ENCODE assay signal across 15 cellular contexts in the genomic region with DNA sequence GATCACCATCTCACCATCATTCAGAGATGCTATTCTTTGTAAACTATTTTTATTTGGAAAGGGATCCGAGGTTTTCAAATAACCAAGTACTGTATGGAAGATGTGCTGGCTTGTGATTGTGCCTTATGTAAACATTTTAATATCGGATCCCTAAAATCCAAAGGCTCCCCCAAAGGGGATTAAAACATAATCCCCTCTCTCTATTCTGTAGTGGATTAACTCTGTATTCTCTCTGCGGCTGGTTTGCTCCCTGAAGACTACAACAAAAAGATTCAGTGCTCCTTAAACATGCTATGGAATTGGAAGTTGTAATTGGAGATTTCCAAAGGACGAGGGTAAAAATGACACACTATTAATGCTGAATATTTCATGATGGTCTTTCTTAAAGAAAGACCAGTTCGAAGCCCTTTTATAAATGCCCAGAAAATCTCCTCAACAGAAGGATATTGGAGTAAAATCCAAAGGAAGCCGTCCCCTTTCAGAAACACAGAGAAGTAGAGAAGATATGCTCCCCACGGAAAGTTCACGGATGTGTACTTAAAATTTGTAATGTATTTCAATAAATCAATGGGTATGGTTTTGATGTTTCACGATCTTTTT. TPM values are rescaled to one million over a fixed set of nuclear protein-coding genes. Genes with fewer than 3 reads are reported as not detected.
DNase-seq lines count a peak whose midpoint lies in the region; ATAC-seq and TF ChIP-seq lines count a peak whose summit lies in the region.
"Had no signal": no experiment of that assay in that cellular context is flagged by ENCODE, and none has a peak within 500 bp of the region (broad histone marks: within the 10 kb centered on the region; RNA-seq: fewer than 3 reads in every experiment).

No MANE protein-coding gene starts in this region.

- peak overlapping the region; percentile 82 for H3K4me2 ChIP-seq in SK-N-SH

- peaks cover 47% of the 10 kb centered on the region for H3F3A ChIP-seq in SK-N-SH (replicated peaks; ENCODE audit: insufficient read depth)

- no TSS peak for BruUV-seq in Caco-2 (replicated peaks; lab: Mats Ljungman, UMichigan)

- H3K9me3 Mint-ChIP-seq in nephron, result no peaks in the 10 kb centered on the region
- no peaks in the 10 kb centered on the region for H3K9me3 Mint-ChIP-seq in Caco-2 (ENCODE audit: unreplicated experiment)
- H3K9me3 Mint-ChIP-seq: activated CD4-positive, alpha-beta memory T cell treated with anti-CD3 and anti-CD28 coated beads, Interleukin-2, amount 10 ng/mL, durations not matched to agents 7 days and 5 days; activated T-helper 2 cell treated with anti-CD3 and anti-CD28 coated beads, Interferon-gamma antibody, Interleukin-2, Interleukin-4, amounts not matched to agents 10 μg/mL and 5 μg/mL and 100 μg/mL, durations not matched to agents 14 hours and 24 hours and 36 hours had no signal

- H3K4me3 Mint-ChIP-seq in nephron (peak overlapping the region; percentile 75 to 80 (median 79)), Caco-2 (ENCODE audit: unreplicated experiment) (no peak overlapping the region)

- peaks cover 64% of the 10 kb centered on the region for H3K79me2 ChIP-seq in SK-N-SH (ENCODE audit: insufficient read depth)

- H2AFZ ChIP-seq in SK-N-SH (ENCODE audit: low read depth), result peak overlapping the region; percentile 66

- H3K36me3 Mint-ChIP-seq in nephron (ENCODE audit: low read depth) (no peaks in the 10 kb centered on the region), Caco-2 (ENCODE audit: insufficient read depth, unreplicated experiment) (no peaks in the 10 kb centered on the region)

- H3K9me2 ChIP-seq in SK-N-SH, result no peaks in the 10 kb centered on the region

- intact Hi-C loops in Caco-2 (cut with micrococcal nuclease; ENCODE audit: unreplicated experiment), result no loop called here

- peak overlapping the region; percentile 89 for H3K9ac ChIP-seq in SK-N-SH

- H3K27ac Mint-ChIP-seq in nephron (peak overlapping the region in 2 of 3 experiments; percentile 6 to 83), Caco-2 (ENCODE audit: unreplicated experiment) (no peak overlapping the region)
- H3K27ac Mint-ChIP-seq: activated CD4-positive, alpha-beta memory T cell treated with anti-CD3 and anti-CD28 coated beads, Interleukin-2, amount 10 ng/mL, durations not matched to agents 7 days and 5 days; activated T-helper 2 cell treated with anti-CD3 and anti-CD28 coated beads, Interferon-gamma antibody, Interleukin-2, Interleukin-4, amounts not matched to agents 10 μg/mL and 5 μg/mL and 100 μg/mL, durations not matched to agents 14 hours and 24 hours and 36 hours had no signal

- TF ChIP-seq RAD21 in SK-N-SH (IDR thresholded peaks at IDR 0.05; ENCODE audit: low read length), result no peak

- H3K4me3 ChIP-seq in SK-N-SH (ENCODE audit: low read depth in 2 of 2, low read length in 1 of 2) (peak overlapping the region; percentile 64 to 82; a peak in 3 of 4 replicates), suprapubic skin (peak overlapping the region; percentile 59), Caco-2 (ENCODE audit: low read depth, low read length) (no peak overlapping the region)

- no peak for DNase-seq in SK-N-SH
- peak; percentile 42 for DNase-seq in cerebellar cortex (ENCODE audit: low spot score)
- no peak for DNase-seq in suprapubic skin (ENCODE audit: low spot score in 2 of 2)
- no peak for DNase-seq in Caco-2
- DNase-seq: activated CD4-positive, alpha-beta memory T cell treated with anti-CD3 and anti-CD28 coated beads, Interleukin-2, amount 10 ng/mL, durations not matched to agents 7 days and 5 days; NCI-H2171; stimulated activated CD4-positive, alpha-beta T cell treated with anti-CD3 and anti-CD28 coated beads, Interleukin-4, amount 100 ng/mL, for 1 hour; upper lobe of left lung had no signal

- ATAC-seq in SK-N-SH treated with all-trans-retinoic acid at 6 μM for 48 hours (no peak), HG02642 (IDR thresholded peaks at IDR 0.05; ENCODE audit: poor library complexity, unreplicated experiment) (no peak), GM19397 (IDR thresholded peaks at IDR 0.05; ENCODE audit: unreplicated experiment) (no peak)

- 25% methylated on average over 9 of the region's 9 CpGs for WGBS in SK-N-SH (ENCODE audit: low lambda C conversion rate)
- WGBS in suprapubic skin, result 57% methylated on average over 9 of the region's 9 CpGs

- POLR2A ChIA-PET in SK-N-SH (lab: Yijun Ruan, JAX), result no interaction called here
- POLR2A ChIA-PET in Caco-2 (lab: Charles Lee), result no interaction called here

- H3K27me3 Mint-ChIP-seq in nephron (ENCODE audit: low read depth), result peaks cover 75% of the 10 kb centered on the region
- peaks cover 3% of the 10 kb centered on the region for H3K27me3 Mint-ChIP-seq in Caco-2 (ENCODE audit: insufficient read depth, unreplicated experiment)

- TF ChIP-seq CTCF in SK-N-SH (IDR thresholded peaks at IDR 0.05) (no peak), nephron (IDR thresholded peaks at IDR 0.05; ENCODE audit: unreplicated experiment in 3 of 3) (no peak), suprapubic skin (IDR thresholded peaks at IDR 0.05) (no peak), Caco-2 (IDR thresholded peaks at IDR 0.05; ENCODE audit: insufficient read depth in 1 of 2, low read depth in 1 of 2, low read length in 1 of 2, severe bottlenecking in 1 of 2, unreplicated experiment in 1 of 2) (no peak)

- H3K27ac ChIP-seq in SK-N-SH (ENCODE audit: low read depth in 2 of 2, low read length in 1 of 2) (peak overlapping the region; percentile 93 to 99), suprapubic skin (peak overlapping the region; percentile 67)
- H3K27ac ChIP-seq: 22Rv1, upper lobe of left lung had no signal

- H3K27me3 ChIP-seq in SK-N-SH (ENCODE audit: insufficient read depth), result no peaks in the 10 kb centered on the region
- peaks cover 43% of the 10 kb centered on the region for H3K27me3 ChIP-seq in suprapubic skin
- H3K27me3 ChIP-seq in Caco-2 (replicated peaks; ENCODE audit: control insufficient read depth, insufficient read depth, low read length), result no peaks in the 10 kb centered on the region

- H3K4me1 Mint-ChIP-seq in nephron, result peaks cover 22% of the 10 kb centered on the region
- no peaks in the 10 kb centered on the region for H3K4me1 Mint-ChIP-seq in Caco-2 (ENCODE audit: low read depth, unreplicated experiment)

- H4K20me1 ChIP-seq in SK-N-SH (ENCODE audit: insufficient read depth), result no peaks in the 10 kb centered on the region; the same call in 1 of the 2 replicates

- TF ChIP-seq POLR2A in suprapubic skin (IDR thresholded peaks at IDR 0.05), result no peak

- no peak for TF ChIP-seq EP300 in SK-N-SH (IDR thresholded peaks at IDR 0.05; ENCODE audit: borderline replicate concordance in 1 of 2, low read depth in 1 of 2, low read length in 1 of 2)
- TF ChIP-seq EP300 in suprapubic skin (IDR thresholded peaks at IDR 0.05), result no peak

- CTCF ChIA-PET in SK-N-SH (lab: Yijun Ruan, JAX) (no interaction called here), Caco-2 (lab: Charles Lee) (no interaction called here)

- H3K36me3 ChIP-seq in SK-N-SH (replicated peaks in 1 of 2; ENCODE audit: control insufficient read depth in 1 of 2, insufficient read depth in 2 of 2, low read length in 1 of 2), result peaks cover 23 to 25% of the 10 kb centered on the region in 2 experiments
- no peaks in the 10 kb centered on the region for H3K36me3 ChIP-seq in suprapubic skin
- H3K36me3 ChIP-seq in Caco-2 (ENCODE audit: control insufficient read depth, insufficient read depth, low read length), result no peaks in the 10 kb centered on the region
- H3K36me3 ChIP-seq: upper lobe of left lung had no signal

- peaks cover 9 to 11% of the 10 kb centered on the region in 2 experiments for H3K4me1 ChIP-seq in SK-N-SH (ENCODE audit: control insufficient read depth in 1 of 2, insufficient read depth in 2 of 2, low read depth in 1 of 2, low read length in 1 of 2)
- peaks cover 9% of the 10 kb centered on the region for H3K4me1 ChIP-seq in suprapubic skin
- H3K4me1 ChIP-seq in Caco-2, result no peaks in the 10 kb centered on the region; the same call in 1 of the 2 replicates

- no peaks in the 10 kb centered on the region; the same call in 1 of the 2 replicates for H3K9me3 ChIP-seq in SK-N-SH
- no peaks in the 10 kb centered on the region for H3K9me3 ChIP-seq in suprapubic skin
- no peaks in the 10 kb centered on the region for H3K9me3 ChIP-seq in Caco-2

TF ChIP-seq in SK-N-SH, 30 proteins besides CTCF, POLR2A, EP300 and RAD21:
- TF ChIP-seq, protein P1, sequence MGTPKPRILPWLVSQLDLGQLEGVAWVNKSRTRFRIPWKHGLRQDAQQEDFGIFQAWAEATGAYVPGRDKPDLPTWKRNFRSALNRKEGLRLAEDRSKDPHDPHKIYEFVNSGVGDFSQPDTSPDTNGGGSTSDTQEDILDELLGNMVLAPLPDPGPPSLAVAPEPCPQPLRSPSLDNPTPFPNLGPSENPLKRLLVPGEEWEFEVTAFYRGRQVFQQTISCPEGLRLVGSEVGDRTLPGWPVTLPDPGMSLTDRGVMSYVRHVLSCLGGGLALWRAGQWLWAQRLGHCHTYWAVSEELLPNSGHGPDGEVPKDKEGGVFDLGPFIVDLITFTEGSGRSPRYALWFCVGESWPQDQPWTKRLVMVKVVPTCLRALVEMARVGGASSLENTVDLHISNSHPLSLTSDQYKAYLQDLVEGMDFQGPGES (IDR thresholded peaks at IDR 0.05; ENCODE audit: low read depth, low read length), result no peak
- no peak for TF ChIP-seq RCOR1 (IDR thresholded peaks at IDR 0.05; ENCODE audit: low read length)

TF ChIP-seq in SK-N-SH treated with all-trans-retinoic acid at 6 μM for 48 hours, 23 proteins besides CTCF, POLR2A, EP300 and RAD21:
- no peak for TF ChIP-seq ZC3H10 (CRISPR knock-in tag; IDR thresholded peaks at IDR 0.05)
- no peak for TF ChIP-seq ZNF8 (CRISPR knock-in tag; IDR thresholded peaks at IDR 0.05)

RNA-seq across cellular contexts. Expression of a gene that starts 6.6 kb away (rescaled TPM):
- polyA plus RNA-seq in SK-N-SH (2012; rRNA removed), result 42.3 and 44.8 TPM in 2 replicates
- 41.2 and 45.8 TPM in 2 replicates for polyA plus RNA-seq in SK-N-SH (2012; cell fraction: cytosol; rRNA removed)
- polyA plus RNA-seq in SK-N-SH (2012; cell fraction: nucleus; rRNA removed), result 21.8 and 27.7 TPM in 2 replicates
- total RNA-seq in suprapubic skin (1 to 10 TPM in 2 of 4 donors, under 1 TPM in 1, not detected in 1; 0.39 to 2.2 (median 1.2) TPM), Caco-2 (2022) (not detected in 2 replicates)
- total RNA-seq: activated CD4-positive, alpha-beta memory T cell treated with anti-CD3 and anti-CD28 coated beads, Interleukin-2, amount 10 ng/mL, durations not matched to agents 7 days and 5 days had no signal
- polyA plus RNA-seq: keratinocyte had no signal
